Comparison of ENCODE assay signal across 1 cellular context in genomic region chr7:99352247-99352646, GRCh38.
A peak's percentile ranks its signal among the peaks of the same experiment; 100 is the strongest.
TF ChIP-seq lines count a peak whose summit lies in the region.

No MANE protein-coding gene starts in this region.

TF ChIP-seq in K562, 482 proteins besides CTCF, POLR2A, EP300 and RAD21:
- TF ChIP-seq ZKSCAN1 (IDR thresholded peaks at IDR 0.05; ENCODE audit: low read depth, low read length), result peak; percentile 89
- no peak for TF ChIP-seq PRPF4 (IDR thresholded peaks at IDR 0.05; ENCODE audit: insufficient read depth, low read depth, low read length, poor library complexity, severe bottlenecking)
- no peak for TF ChIP-seq NCOA6 (IDR thresholded peaks at IDR 0.05)
- TF ChIP-seq RFX7 (CRISPR knock-in tag; IDR thresholded peaks at IDR 0.05), result no peak
- TF ChIP-seq CREM (IDR thresholded peaks at IDR 0.05; ENCODE audit: low read depth), result no peak
- no peak for TF ChIP-seq EWSR1 (IDR thresholded peaks at IDR 0.05; ENCODE audit: borderline replicate concordance, low read depth, partially characterized antibody)
- 0 out of 2 replicates have a peak, but pooled peaks have one; percentile 34 for TF ChIP-seq ZNF121 (CRISPR knock-in tag; conservative IDR thresholded peaks at IDR 0.05)
- TF ChIP-seq ZBED1 (IDR thresholded peaks at IDR 0.05), result no peak
- no peak for TF ChIP-seq HDAC1 (IDR thresholded peaks at IDR 0.05)
- TF ChIP-seq ZNF668 (CRISPR knock-in tag; IDR thresholded peaks at IDR 0.05), result no peak
- TF ChIP-seq ESRRB (CRISPR knock-in tag; IDR thresholded peaks at IDR 0.05; ENCODE audit: borderline replicate concordance), result no peak
- no peak for TF ChIP-seq MECOM (CRISPR knock-in tag; IDR thresholded peaks at IDR 0.05)
- TF ChIP-seq BDP1 (IDR thresholded peaks at IDR 0.05; ENCODE audit: insufficient read depth, insufficient read length), result no peak
- TF ChIP-seq ILF3 (IDR thresholded peaks at IDR 0.05; ENCODE audit: borderline replicate concordance), result no peak
- TF ChIP-seq GABPB2 (CRISPR knock-in tag; conservative IDR thresholded peaks at IDR 0.05), result no peak
- no peak for TF ChIP-seq ETS1 (conservative IDR thresholded peaks at IDR 0.05; ENCODE audit: control insufficient read depth, low read depth, low read length)
- no peak for TF ChIP-seq MTA1 (IDR thresholded peaks at IDR 0.05; ENCODE audit: borderline replicate concordance)
- peak; percentile 6 for TF ChIP-seq RBM25 (IDR thresholded peaks at IDR 0.05; ENCODE audit: low read depth, low read length, severe bottlenecking)
- TF ChIP-seq ZNF175 (CRISPR knock-in tag; IDR thresholded peaks at IDR 0.05; ENCODE audit: low read depth), result no peak
- no peak for TF ChIP-seq HNRNPLL (IDR thresholded peaks at IDR 0.05; ENCODE audit: low read depth, low read length, poor library complexity, severe bottlenecking)
- no peak for TF ChIP-seq TAF1 (IDR thresholded peaks at IDR 0.05; ENCODE audit: control insufficient read depth, extremely low read depth, insufficient read depth, low read length, severe bottlenecking)
- TF ChIP-seq WHSC1 (IDR thresholded peaks at IDR 0.05; ENCODE audit: low read length), result no peak
